Comparison of ENCODE assay signal across 11 cellular contexts in genomic region chr9:109579191-109579948, GRCh38.
"Had no signal": no experiment of that assay in that cellular context is flagged by ENCODE, and none has a peak within 500 bp of the region (broad histone marks: within the 10 kb centered on the region; RNA-seq: fewer than 3 reads in every experiment).

No MANE protein-coding gene starts in this region.

- H3K4me1 ChIP-seq: pancreas had no signal

- H3K4me1 Mint-ChIP-seq: neural crest cell, WTC11 had no signal

- H3K27ac ChIP-seq: pancreas, SK-N-MC, skin epidermis had no signal

- H3K36me3 ChIP-seq: pancreas had no signal

- H3K9me3 ChIP-seq: pancreas had no signal

- H3K27me3 Mint-ChIP-seq: type B pancreatic cell had no signal

- FAIRE-seq: pancreas had no signal

- DNase-seq: activated CD4-positive, alpha-beta T cell treated with anti-CD3 and anti-CD28 coated beads for 48 hours; activated naive CD4-positive, alpha-beta T cell treated with Interleukin-2 at 50 U/mL for 16 hours; islet precursor cell; pancreas had no signal

- H3K9me3 Mint-ChIP-seq: dendritic cell treated with granulocyte-macrophage colony-stimulating factor and Interleukin-4, amounts not matched to agents 40 ng/mL and 50 ng/mL, for 4 days; neural crest cell; T-helper 1 cell treated with Interleukin-12 subunit alpha and Interleukin-12 subunit beta and Interleukin-4 antibody, amounts not matched to agents 30 μg/mL and 1 μg/mL, for 36 hours; type B pancreatic cell had no signal

- H3K27ac Mint-ChIP-seq: dendritic cell treated with granulocyte-macrophage colony-stimulating factor and Interleukin-4, amounts not matched to agents 40 ng/mL and 50 ng/mL, for 4 days; T-helper 1 cell treated with Interleukin-12 subunit alpha and Interleukin-12 subunit beta and Interleukin-4 antibody, amounts not matched to agents 30 μg/mL and 1 μg/mL, for 36 hours; type B pancreatic cell; WTC11 had no signal

- H3K36me3 Mint-ChIP-seq: type B pancreatic cell, WTC11 had no signal

- H3K4me3 Mint-ChIP-seq: dendritic cell treated with granulocyte-macrophage colony-stimulating factor and Interleukin-4, amounts not matched to agents 40 ng/mL and 50 ng/mL, for 4 days; neural crest cell; T-helper 1 cell treated with Interleukin-12 subunit alpha and Interleukin-12 subunit beta and Interleukin-4 antibody, amounts not matched to agents 30 μg/mL and 1 μg/mL, for 36 hours; type B pancreatic cell; WTC11 had no signal

- H3K27me3 ChIP-seq: pancreas had no signal

- H3K4me3 ChIP-seq: pancreas, SK-N-MC, skin epidermis had no signal
